ENCODE assay signal across 21 cellular contexts in genomic region chr6:123306334-123306733, GRCh38.
A peak's percentile ranks its signal among the peaks of the same experiment; 100 is the strongest.
DNase-seq lines count a peak whose midpoint lies in the region; ATAC-seq, FAIRE-seq and TF ChIP-seq lines count a peak whose summit lies in the region.
"Had no signal": no experiment of that assay in that cellular context is flagged by ENCODE, and none has a peak within 500 bp of the region (broad histone marks: within the 10 kb centered on the region; RNA-seq: fewer than 3 reads in every experiment).

No MANE protein-coding gene starts in this region.

- TF ChIP-seq CTCF in K562 (IDR thresholded peaks at IDR 0.05 in 2 of 3, conservative IDR thresholded peaks at IDR 0.05 in 1 of 3; ENCODE audit: insufficient read depth in 2 of 3, low read depth in 1 of 3, low read length in 3 of 3) (no peak), mammary epithelial cell (conservative IDR thresholded peaks at IDR 0.05 in 1 of 2, IDR thresholded peaks at IDR 0.05 in 1 of 2; ENCODE audit: extremely low read depth in 1 of 2, insufficient read depth in 1 of 2, low read depth in 1 of 2, low read length in 2 of 2) (no peak)

- no peak for TF ChIP-seq EP300 in K562 (IDR thresholded peaks at IDR 0.05; ENCODE audit: low read length)

- intact Hi-C loops in K562 (cut with micrococcal nuclease): no loop called here
- intact Hi-C loops in mammary epithelial cell (cut with micrococcal nuclease): no loop called here

- dilution Hi-C loops in mammary epithelial cell (cut with HindIII; ENCODE audit: low sequenced_read_pairs): loop anchor here (25.0 kb wide), 1 partner anchor 444 kb away; no protein-coding TSS in a partner anchor

- ATAC-seq in K562 (peak; percentile 66; the same call in 1 of the 3 replicates), HG02840 (IDR thresholded peaks at IDR 0.05; ENCODE audit: low FRiP score, unreplicated experiment) (no peak)

- DNase-seq in ELF-1 (ENCODE audit: low read depth, low spot score) (peak; percentile 8), HEK293T (ENCODE audit: extremely low spot score) (peak; percentile 45), K562 (ENCODE audit: extremely low read depth in 1 of 4, low spot score in 3 of 4) (peak in 2 of 4 experiments; percentile 11 to 13), mammary epithelial cell (no peak), NCI-H226 (no peak)
- DNase-seq: ACHN, AML-193, DMS 273 treated with DMSO at 0.1 percent for 48 hours, GF-D8, GOT3, IMR-90, NCI-H1105, NCI-H187 treated with DMSO at 0.1 percent for 48 hours, NCI-H2171, NCI-H446 treated with DMSO at 0.1 percent for 48 hours, NCI-H774, PC-9 had no signal

- TF ChIP-seq POLR2A in K562 (conservative IDR thresholded peaks at IDR 0.05): no peak

- H3K4me3 ChIP-seq in K562 (no peak overlapping the region), mesodermal cell (ENCODE audit: extremely low read depth, insufficient read depth, low read length, poor library complexity, severe bottlenecking) (no peak overlapping the region), mammary epithelial cell (replicated peaks in 1 of 3; ENCODE audit: insufficient read depth in 1 of 3, low read depth in 2 of 3, low read length in 3 of 3) (no peak overlapping the region)
- H3K4me3 ChIP-seq: PC-9 had no signal

- TF ChIP-seq RAD21 in K562 (CRISPR knock-in tag; conservative IDR thresholded peaks at IDR 0.05 in 1 of 2, IDR thresholded peaks at IDR 0.05 in 1 of 2): no peak

- no peak overlapping the region for H3K9ac ChIP-seq in K562 (ENCODE audit: insufficient read depth in 1 of 2, low read depth in 2 of 2, low read length in 2 of 2)
- H3K9ac ChIP-seq in mammary epithelial cell (ENCODE audit: insufficient read depth, low read length): no peak overlapping the region

- H3K27me3 ChIP-seq in K562 (ENCODE audit: control insufficient read depth in 2 of 2, insufficient read depth in 2 of 2, low read length in 2 of 2): no peaks in the 10 kb centered on the region
- H3K27me3 ChIP-seq in mammary epithelial cell (ENCODE audit: insufficient read depth, low read length): no peaks in the 10 kb centered on the region

- WGBS in K562 (ENCODE audit: insufficient coverage, low coverage, missing lambda C conversion rate): 3% methylated on average over 2 of the region's 2 CpGs
- WGBS in mesodermal cell (ENCODE audit: insufficient coverage in 2 of 2), 2 experiments: 70 to 72% methylated on average over 2 of the region's 2 CpGs
- 0% methylated on average over 2 of the region's 2 CpGs for WGBS in mammary epithelial cell (ENCODE audit: low coverage, missing lambda C conversion rate)

- CTCF ChIA-PET in HEK293T (lab: Yijun Ruan, JAX) (interaction anchor here (1.7 kb wide), 1 partner anchor 437 kb away, joined by 5 read pairs; no protein-coding TSS in a partner anchor), K562 (lab: Yijun Ruan, JAX; ENCODE audit: low intra/inter-chr PET ratio) (no interaction called here), mammary epithelial cell (lab: Charles Lee; ENCODE audit: low non-redundant PET) (no interaction called here)

- H3K27ac ChIP-seq in K562 (ENCODE audit: extremely low read depth, low read depth, low read length) (no peak overlapping the region), mesodermal cell (ENCODE audit: low read depth, low read length, severe bottlenecking) (peak overlapping the region; percentile 50), mammary epithelial cell (ENCODE audit: insufficient read depth, low read depth, low read length) (no peak overlapping the region)
- H3K27ac ChIP-seq: PC-9 had no signal

- H3K9me3 ChIP-seq in K562 (replicated peaks; ENCODE audit: control insufficient read depth, insufficient read depth, low read depth, low read length) (peaks cover 3% of the 10 kb centered on the region; the same call in 1 of the 2 replicates), mesodermal cell (ENCODE audit: control insufficient read depth, low read length) (no peaks in the 10 kb centered on the region), mammary epithelial cell (replicated peaks; ENCODE audit: insufficient read depth, low read length) (no peaks in the 10 kb centered on the region)

- H2AFZ ChIP-seq in K562 (ENCODE audit: low read depth, low read length) (no peak overlapping the region), mammary epithelial cell (ENCODE audit: low read depth, low read length) (no peak overlapping the region)
- H2AFZ ChIP-seq: PC-9 had no signal

- H3K79me2 ChIP-seq in K562 (ENCODE audit: control insufficient read depth, insufficient read depth, low read length) (no peaks in the 10 kb centered on the region), mammary epithelial cell (ENCODE audit: insufficient read depth, low read length) (no peaks in the 10 kb centered on the region)

- H3K4me1 ChIP-seq in K562 (replicated peaks in 1 of 2; ENCODE audit: control insufficient read depth in 2 of 2, insufficient read depth in 2 of 2, low read length in 2 of 2) (0 out of 5 replicates have a peak, but pooled peaks cover 0 to 2% of the 10 kb centered on the region in 2 experiments), mesodermal cell (ENCODE audit: control insufficient read depth, insufficient read depth, low read length, poor library complexity, severe bottlenecking) (peaks cover 4% of the 10 kb centered on the region), mammary epithelial cell (ENCODE audit: insufficient read depth, low read length) (no peaks in the 10 kb centered on the region)

- in situ Hi-C loops in K562 (cut with MboI): loop anchor here (25.0 kb wide), 1 partner anchor 569 kb away; no protein-coding TSS in a partner anchor
- in situ Hi-C loops in mammary epithelial cell (cut with MboI; ENCODE audit: low sequenced_read_pairs in 2 of 2): loop anchor here in 1 of 2 donors (25.0 kb wide), 2 partner anchors 344 to 444 kb away; no protein-coding TSS in a partner anchor

- no peaks in the 10 kb centered on the region for H3K9me1 ChIP-seq in K562 (ENCODE audit: control insufficient read depth, insufficient read depth, low read length)

- H3K4me2 ChIP-seq in K562 (ENCODE audit: insufficient read depth, low read length) (no peak overlapping the region), mammary epithelial cell (ENCODE audit: insufficient read depth, low read depth, low read length) (no peak overlapping the region)
- H3K4me2 ChIP-seq: PC-9 had no signal

- H3K36me3 ChIP-seq in K562 (ENCODE audit: control insufficient read depth, insufficient read depth, low read length) (no peaks in the 10 kb centered on the region), mesodermal cell (ENCODE audit: control insufficient read depth, insufficient read depth, low read length) (no peaks in the 10 kb centered on the region), mammary epithelial cell (ENCODE audit: insufficient read depth, low read length) (no peaks in the 10 kb centered on the region)

- POLR2A ChIA-PET in HEK293T (lab: Yijun Ruan, JAX) (no interaction called here), K562 (lab: Yijun Ruan, JAX) (no interaction called here)

- no peak for FAIRE-seq in K562 (lab: Jason Lieb, UNC)
- FAIRE-seq: GM12891, GM18507 had no signal

- BruUV-seq in K562 (replicated peaks; lab: Mats Ljungman, UMichigan) (no TSS peak), mammary epithelial cell (replicated peaks; lab: Mats Ljungman, UMichigan) (no TSS peak)

- H4K20me1 ChIP-seq in K562 (replicated peaks; ENCODE audit: control insufficient read depth, insufficient read depth, low read length): no peaks in the 10 kb centered on the region
- no peaks in the 10 kb centered on the region for H4K20me1 ChIP-seq in mammary epithelial cell (ENCODE audit: insufficient read depth, low read length)

TF ChIP-seq in HEK293T, 16 proteins besides CTCF, POLR2A, EP300 and RAD21:
- TF ChIP-seq PKNOX1 (IDR thresholded peaks at IDR 0.05) (peak; percentile 86), LEF1 (IDR thresholded peaks at IDR 0.05; ENCODE audit: borderline replicate concordance) (no peak), FOXM1 (IDR thresholded peaks at IDR 0.05; ENCODE audit: borderline replicate concordance) (no peak), FOXA1 (IDR thresholded peaks at IDR 0.05) (no peak)

TF ChIP-seq in K562, 482 proteins besides CTCF, POLR2A, EP300 and RAD21:
- peak; percentile 64 for TF ChIP-seq PKNOX1 (IDR thresholded peaks at IDR 0.05)
- no peak for TF ChIP-seq ZNF184 (CRISPR knock-in tag; IDR thresholded peaks at IDR 0.05)
- no peak for TF ChIP-seq ZFPM2 (CRISPR knock-in tag; IDR thresholded peaks at IDR 0.05)
- TF ChIP-seq ESRRA (IDR thresholded peaks at IDR 0.05; ENCODE audit: borderline replicate concordance, low read depth): no peak
- no peak for TF ChIP-seq SP2 (IDR thresholded peaks at IDR 0.05; ENCODE audit: extremely low read depth, low read depth, low read length, poor library complexity, severe bottlenecking)
- no peak for TF ChIP-seq E2F3 (CRISPR knock-in tag; IDR thresholded peaks at IDR 0.05)
- no peak for TF ChIP-seq HDAC2 (IDR thresholded peaks at IDR 0.05)
- TF ChIP-seq THAP12 (CRISPR knock-in tag; IDR thresholded peaks at IDR 0.05): no peak
- no peak for TF ChIP-seq ZNF444 (CRISPR knock-in tag; IDR thresholded peaks at IDR 0.05)

Comparison
In these comparisons a context has a peak if more than half of its experiments do, and no peak if none do; other contexts are left out.
1. DNase-seq: peak in ELF-1 (single experiment) and HEK293T (single experiment); none in mammary epithelial cell (single experiment) and NCI-H226 (single experiment).